Comparison of ENCODE assay signal across 14 cellular contexts in genomic region chr1:161733526-161733925, GRCh38. TPM values are rescaled to one million over a fixed set of nuclear protein-coding genes. Genes with fewer than 3 reads are reported as not detected.
DNase-seq lines count a peak whose midpoint lies in the region; ATAC-seq, FAIRE-seq and TF ChIP-seq lines count a peak whose summit lies in the region.
"Had no signal": no experiment of that assay in that cellular context is flagged by ENCODE, and none has a peak within 500 bp of the region (broad histone marks: within the 10 kb centered on the region; RNA-seq: fewer than 3 reads in every experiment).

No MANE protein-coding gene starts in this region.

- no peaks in the 10 kb centered on the region for H4K20me1 ChIP-seq in Loucy (ENCODE audit: insufficient read depth, low read length, poor library complexity, severe bottlenecking)
- H4K20me1 ChIP-seq in keratinocyte (ENCODE audit: control insufficient read depth, extremely low read depth, insufficient read depth, low read length) = no peaks in the 10 kb centered on the region

- 4 to 8% methylated on average over 1 of the region's 1 CpG for WGBS in esophagus squamous epithelium, 2 donors

- H3K4me1 ChIP-seq in Loucy (ENCODE audit: insufficient read depth, low read length, poor library complexity, severe bottlenecking) = peaks cover 7% of the 10 kb centered on the region
- H3K4me1 ChIP-seq in keratinocyte (ENCODE audit: control insufficient read depth, extremely low read depth, insufficient read depth, low read length) = peaks cover 72% of the 10 kb centered on the region
- peaks cover 0 to 36% (median 4%) of the 10 kb centered on the region in 3 donors for H3K4me1 ChIP-seq in esophagus squamous epithelium

- H3K9me1 ChIP-seq in keratinocyte (ENCODE audit: control insufficient read depth, extremely low read depth, insufficient read depth, low read length) = no peaks in the 10 kb centered on the region

- no peaks in the 10 kb centered on the region for H3F3A ChIP-seq in Loucy (ENCODE audit: low read depth)

- peak; percentile 86 for FAIRE-seq in keratinocyte (lab: Jason Lieb, UNC)
- FAIRE-seq: D721Med had no signal

- no peak overlapping the region for H3K9ac ChIP-seq in Loucy (ENCODE audit: low read depth, low read length, poor library complexity, severe bottlenecking)
- peak overlapping the region; percentile 4 for H3K9ac ChIP-seq in keratinocyte (ENCODE audit: control insufficient read depth, extremely low read depth, insufficient read depth, low read length)

- H3K4me3 ChIP-seq in BJ (ENCODE audit: low read depth, low read length) = no peak overlapping the region
- H3K4me3 ChIP-seq in Loucy (ENCODE audit: low read length, poor library complexity, severe bottlenecking) = no peak overlapping the region
- no peak overlapping the region for H3K4me3 ChIP-seq in keratinocyte (ENCODE audit: control insufficient read depth in 2 of 3, extremely low read depth in 1 of 3, insufficient read depth in 2 of 3, low read depth in 1 of 3, low read length in 3 of 3)
- no peak overlapping the region for H3K4me3 ChIP-seq in esophagus squamous epithelium
- H3K4me3 ChIP-seq: heart left ventricle had no signal

- intact Hi-C loops in esophagus squamous epithelium (cut with DNase I) = no loop called here

- no peaks in the 10 kb centered on the region for H3K9me3 Mint-ChIP-seq in T-cell
- H3K9me3 Mint-ChIP-seq: IgD-negative memory B cell had no signal

- H3K4me1 Mint-ChIP-seq in T-cell = peaks cover 16 to 36% (median 28%) of the 10 kb centered on the region in 3 donors

- H3K27ac ChIP-seq in keratinocyte (ENCODE audit: control insufficient read depth, insufficient read depth, low read length) (peak overlapping the region; percentile 73), esophagus squamous epithelium (no peak overlapping the region)

- H3K27ac Mint-ChIP-seq in T-cell = no peak overlapping the region
- H3K27ac Mint-ChIP-seq: activated CD8-positive, alpha-beta memory T cell treated with anti-CD3 and anti-CD28 coated beads, Interleukin-2, amount 10 ng/mL, durations not matched to agents 7 days and 5 days; IgD-negative memory B cell had no signal

- H3K4me2 ChIP-seq in Loucy (ENCODE audit: low read depth, low read length, poor library complexity, severe bottlenecking) (peak overlapping the region; percentile 4), keratinocyte (ENCODE audit: control insufficient read depth, extremely low read depth, insufficient read depth, low read depth, low read length) (peak overlapping the region; percentile 63)

- H3K79me2 ChIP-seq in Loucy (ENCODE audit: insufficient read depth, low read length) = no peaks in the 10 kb centered on the region
- H3K79me2 ChIP-seq in keratinocyte (ENCODE audit: control insufficient read depth, insufficient read depth, low read length) = no peaks in the 10 kb centered on the region

- no peaks in the 10 kb centered on the region for H3K27me3 ChIP-seq in BJ (ENCODE audit: control insufficient read depth, insufficient read depth, low read length)
- H3K27me3 ChIP-seq in Loucy (ENCODE audit: insufficient read depth, low read length, poor library complexity, severe bottlenecking) = no peaks in the 10 kb centered on the region
- H3K27me3 ChIP-seq in keratinocyte (ENCODE audit: control insufficient read depth, extremely low read depth, insufficient read depth, low read length) = no peaks in the 10 kb centered on the region
- H3K27me3 ChIP-seq in esophagus squamous epithelium = no peaks in the 10 kb centered on the region

- H3K27me3 Mint-ChIP-seq in T-cell = peaks cover 4 to 5% of the 10 kb centered on the region in 2 donors
- H3K27me3 Mint-ChIP-seq: IgD-negative memory B cell had no signal

- dilution Hi-C loops in keratinocyte (cut with MboI; ENCODE audit: extremely low pct_ligation_motif_present, low sequenced_read_pairs) = no loop called here

- no peak overlapping the region for H2AFZ ChIP-seq in Loucy (ENCODE audit: low read length)
- H2AFZ ChIP-seq in keratinocyte (ENCODE audit: control insufficient read depth, low read length) = no peak overlapping the region

- H3K9me2 ChIP-seq in Loucy (replicated peaks; ENCODE audit: low read depth, low read length) = no peaks in the 10 kb centered on the region

- no peak overlapping the region for H3K4me3 Mint-ChIP-seq in T-cell
- H3K4me3 Mint-ChIP-seq: activated CD8-positive, alpha-beta memory T cell treated with anti-CD3 and anti-CD28 coated beads, Interleukin-2, amount 10 ng/mL, durations not matched to agents 7 days and 5 days; IgD-negative memory B cell had no signal

- TF ChIP-seq POLR2A in esophagus squamous epithelium (IDR thresholded peaks at IDR 0.05) = no peak

- H3K9me3 ChIP-seq in Loucy (ENCODE audit: insufficient read depth, low read depth, low read length) (no peaks in the 10 kb centered on the region), keratinocyte (ENCODE audit: control insufficient read depth, low read depth, low read length) (no peaks in the 10 kb centered on the region), esophagus squamous epithelium (no peaks in the 10 kb centered on the region)
- H3K9me3 ChIP-seq: heart left ventricle had no signal

- no peaks in the 10 kb centered on the region for H3K36me3 Mint-ChIP-seq in T-cell
- H3K36me3 Mint-ChIP-seq: activated CD8-positive, alpha-beta memory T cell treated with anti-CD3 and anti-CD28 coated beads, Interleukin-2, amount 10 ng/mL, durations not matched to agents 7 days and 5 days; IgD-negative memory B cell had no signal

- TF ChIP-seq CTCF in BJ (IDR thresholded peaks at IDR 0.05; ENCODE audit: insufficient read depth, low read depth, low read length) (no peak), Loucy (conservative IDR thresholded peaks at IDR 0.05; ENCODE audit: low read length) (no peak), keratinocyte (optimal IDR thresholded peaks at IDR 0.05 in 1 of 3, IDR thresholded peaks at IDR 0.05 in 1 of 3, conservative IDR thresholded peaks at IDR 0.05 in 1 of 3; ENCODE audit: extremely low read depth in 1 of 3, insufficient read depth in 2 of 3, low read length in 3 of 3) (no peak), esophagus squamous epithelium (IDR thresholded peaks at IDR 0.05) (no peak)

- CTCF ChIA-PET in BJ (lab: Yijun Ruan, JAX) (interaction anchor here (0.9 to 1.4 kb wide), 5 partner anchors 9 to 351 kb away, joined by 3 to 5 read pairs (median 3); no protein-coding TSS in a partner anchor), T-cell (lab: Charles Lee) (interaction anchor here in 1 of 2 donors (0.6 kb wide), 1 partner anchor 1045 kb away, joined by 3 read pairs; no protein-coding TSS in a partner anchor)

- POLR2A ChIA-PET in BJ (lab: Charles Lee) = no interaction called here
- POLR2A ChIA-PET in T-cell (lab: Charles Lee) = no interaction called here

- peak; percentile 90 for DNase-seq in BJ (ENCODE audit: low read depth)
- peak; percentile 73 for DNase-seq in astrocyte of the hippocampus (ENCODE audit: low read depth, low spot score)
- no peak for DNase-seq in keratinocyte (ENCODE audit: low read depth, low spot score)
- DNase-seq in esophagus squamous epithelium (lab: John Stamatoyannopoulos, UW) = no peak
- DNase-seq in T-cell = no peak
- DNase-seq in hypothalamus (lab: John Stamatoyannopoulos, UW) = no peak
- DNase-seq: activated CD8-positive, alpha-beta memory T cell treated with anti-CD3 and anti-CD28 coated beads, Interleukin-2, amount 10 ng/mL, durations not matched to agents 7 days and 5 days; heart left ventricle; NCI-H526 treated with DMSO at 0.1 percent for 48 hours had no signal

- H3K36me3 ChIP-seq in BJ (ENCODE audit: control insufficient read depth, insufficient read depth, low read length) (no peaks in the 10 kb centered on the region), Loucy (ENCODE audit: insufficient read depth, low read length) (no peaks in the 10 kb centered on the region), keratinocyte (ENCODE audit: control insufficient read depth in 2 of 2, extremely low read depth in 1 of 2, insufficient read depth in 2 of 2, low read length in 2 of 2) (no peaks in the 10 kb centered on the region), esophagus squamous epithelium (no peaks in the 10 kb centered on the region)
- H3K36me3 ChIP-seq: heart left ventricle had no signal

- ATAC-seq in T-cell (replicated peaks in 1 of 4) = no peak
- no peak for ATAC-seq in GM21447 (IDR thresholded peaks at IDR 0.05; ENCODE audit: unreplicated experiment)
- ATAC-seq: activated CD8-positive, alpha-beta memory T cell treated with anti-CD3 and anti-CD28 coated beads, Interleukin-2, amount 10 ng/mL, durations not matched to agents 7 days and 5 days; sciatic nerve had no signal

RNA-seq across cellular contexts. Expression of gene FCRLB, which starts 12.2 kb away (rescaled TPM):
- 1.5 and 2.6 TPM in 2 replicates for polyA plus RNA-seq in BJ (2011; rRNA removed)
- polyA minus RNA-seq in BJ (2011; rRNA and poly(A)+ RNA removed) = 1.3 and 1.4 TPM in 2 replicates
- 0.41 to 0.54 TPM (median 0.52 TPM) in 3 replicates for polyA plus RNA-seq in keratinocyte
- polyA plus RNA-seq in keratinocyte (2011; ENCODE audit: low read depth) = 0.14 TPM
- polyA plus RNA-seq in keratinocyte (2011; cell fraction: cytosol; rRNA removed) = 0.35 and 0.64 TPM in 2 replicates
- 0.25 TPM in 2 replicates for polyA plus RNA-seq in keratinocyte (2011; cell fraction: nucleus; rRNA removed)
- 0.71 and 0.79 TPM in 2 replicates for polyA plus RNA-seq in keratinocyte (2012; ENCODE audit: low replicate concordance)
- 0.26 TPM in 1 of 3 replicates, not detected in the others for polyA minus RNA-seq in keratinocyte
- not detected for polyA minus RNA-seq in keratinocyte (2011; cell fraction: cytosol; rRNA and poly(A)+ RNA removed)
- 0.31 and 0.32 TPM in 2 replicates for polyA minus RNA-seq in keratinocyte (2011; cell fraction: nucleus; rRNA and poly(A)+ RNA removed)
- 1 to 10 TPM in 1 of 4 donors, under 1 TPM in 3; 0.31 to 1.2 (median 0.83) TPM for total RNA-seq in esophagus squamous epithelium
- total RNA-seq in T-cell = 1 to 10 TPM in 1 of 5 donors, under 1 TPM in 4; 0.48 to 1.1 (median 0.75) TPM

RNA-seq across cellular contexts. Expression of gene DUSP12, which starts 16.1 kb away (rescaled TPM):
- polyA plus RNA-seq in BJ (2011; rRNA removed) (28.1 and 34.1 TPM in 2 replicates), keratinocyte (22.6 to 35.3 TPM (median 27.6 TPM) in 3 replicates)
- polyA minus RNA-seq in BJ (2011; rRNA and poly(A)+ RNA removed) = 6.1 and 7.4 TPM in 2 replicates
- polyA plus RNA-seq in keratinocyte (2011; ENCODE audit: low read depth) = 11.8 TPM
- 28.6 and 37.5 TPM in 2 replicates for polyA plus RNA-seq in keratinocyte (2011; cell fraction: cytosol; rRNA removed)
- polyA plus RNA-seq in keratinocyte (2011; cell fraction: nucleus; rRNA removed) = 22.4 and 24.5 TPM in 2 replicates
- 21.4 and 22.4 TPM in 2 replicates for polyA plus RNA-seq in keratinocyte (2012; ENCODE audit: low replicate concordance)
- 2.3 to 16.0 TPM (median 4.9 TPM) in 3 replicates for polyA minus RNA-seq in keratinocyte
- 18.2 TPM for polyA minus RNA-seq in keratinocyte (2011; cell fraction: cytosol; rRNA and poly(A)+ RNA removed)
- 4.6 and 5.5 TPM in 2 replicates for polyA minus RNA-seq in keratinocyte (2011; cell fraction: nucleus; rRNA and poly(A)+ RNA removed)
- total RNA-seq in esophagus squamous epithelium (10 to 100 TPM in 3 of 4 donors, 1 to 10 TPM in 1; 6.0 to 24.0 (median 15.1) TPM), T-cell (10 to 100 TPM; 18.9 to 33.5 (median 29.1) TPM)

RNA-seq across cellular contexts. Expression of gene FCRLA, which starts 26.5 kb away (rescaled TPM):
- polyA plus RNA-seq in BJ (2011; rRNA removed) (0.97 and 2.0 TPM in 2 replicates), keratinocyte (2.0 to 3.4 TPM (median 3.0 TPM) in 3 replicates)
- 1.3 and 1.6 TPM in 2 replicates for polyA minus RNA-seq in BJ (2011; rRNA and poly(A)+ RNA removed)
- polyA plus RNA-seq in keratinocyte (2011; ENCODE audit: low read depth) = not detected
- 1.2 and 1.4 TPM in 2 replicates for polyA plus RNA-seq in keratinocyte (2011; cell fraction: cytosol; rRNA removed)
- polyA plus RNA-seq in keratinocyte (2011; cell fraction: nucleus; rRNA removed) = 3.2 and 3.6 TPM in 2 replicates
- 0.16 and 1.8 TPM in 2 replicates for polyA plus RNA-seq in keratinocyte (2012; ENCODE audit: low replicate concordance)
- polyA minus RNA-seq in keratinocyte = 2.0 to 4.0 TPM (median 2.3 TPM) in 3 replicates
- 1.9 TPM for polyA minus RNA-seq in keratinocyte (2011; cell fraction: cytosol; rRNA and poly(A)+ RNA removed)
- polyA minus RNA-seq in keratinocyte (2011; cell fraction: nucleus; rRNA and poly(A)+ RNA removed) = 3.1 and 3.5 TPM in 2 replicates
- total RNA-seq in esophagus squamous epithelium (under 1 TPM in 1 of 4 donors, not detected in 3; 0.62 TPM), T-cell (1 to 10 TPM in 3 of 5 donors, under 1 TPM in 2; 0.68 to 6.5 (median 2.7) TPM)
- total RNA-seq: activated CD8-positive, alpha-beta memory T cell treated with anti-CD3 and anti-CD28 coated beads, Interleukin-2, amount 10 ng/mL, durations not matched to agents 7 days and 5 days had no signal

RNA-seq across cellular contexts. Expression of gene ATF6, which starts 32.6 kb away (rescaled TPM):
- polyA plus RNA-seq in BJ (2011; rRNA removed) = 22.2 and 34.0 TPM in 2 replicates
- 15.0 and 17.3 TPM in 2 replicates for polyA minus RNA-seq in BJ (2011; rRNA and poly(A)+ RNA removed)
- polyA plus RNA-seq in keratinocyte = 16.4 to 19.7 TPM (median 18.3 TPM) in 3 replicates
- polyA plus RNA-seq in keratinocyte (2011; ENCODE audit: low read depth) = 15.1 TPM
- 6.3 and 13.3 TPM in 2 replicates for polyA plus RNA-seq in keratinocyte (2011; cell fraction: cytosol; rRNA removed)
- 24.6 and 28.3 TPM in 2 replicates for polyA plus RNA-seq in keratinocyte (2011; cell fraction: nucleus; rRNA removed)
- polyA plus RNA-seq in keratinocyte (2012; ENCODE audit: low replicate concordance) = 11.5 and 14.8 TPM in 2 replicates
- polyA minus RNA-seq in keratinocyte = 9.1 to 21.4 TPM (median 21.2 TPM) in 3 replicates
- polyA minus RNA-seq in keratinocyte (2011; cell fraction: cytosol; rRNA and poly(A)+ RNA removed) = 9.4 TPM
- polyA minus RNA-seq in keratinocyte (2011; cell fraction: nucleus; rRNA and poly(A)+ RNA removed) = 26.6 and 45.1 TPM in 2 replicates
- total RNA-seq in esophagus squamous epithelium = 10 to 100 TPM; 13.4 to 24.8 (median 17.6) TPM
- 10 to 100 TPM; 18.7 to 27.6 (median 21.9) TPM for total RNA-seq in T-cell

Comparison
In these comparisons a context has a peak if more than half of its experiments do, and no peak if none do; other contexts are left out.
1. DNase-seq: peak in BJ (single experiment) and astrocyte of the hippocampus (single experiment); none in keratinocyte (single experiment), esophagus squamous epithelium (single experiment), T-cell (0 of 34) and hypothalamus (0 of 51).